In the genomic region with DNA sequence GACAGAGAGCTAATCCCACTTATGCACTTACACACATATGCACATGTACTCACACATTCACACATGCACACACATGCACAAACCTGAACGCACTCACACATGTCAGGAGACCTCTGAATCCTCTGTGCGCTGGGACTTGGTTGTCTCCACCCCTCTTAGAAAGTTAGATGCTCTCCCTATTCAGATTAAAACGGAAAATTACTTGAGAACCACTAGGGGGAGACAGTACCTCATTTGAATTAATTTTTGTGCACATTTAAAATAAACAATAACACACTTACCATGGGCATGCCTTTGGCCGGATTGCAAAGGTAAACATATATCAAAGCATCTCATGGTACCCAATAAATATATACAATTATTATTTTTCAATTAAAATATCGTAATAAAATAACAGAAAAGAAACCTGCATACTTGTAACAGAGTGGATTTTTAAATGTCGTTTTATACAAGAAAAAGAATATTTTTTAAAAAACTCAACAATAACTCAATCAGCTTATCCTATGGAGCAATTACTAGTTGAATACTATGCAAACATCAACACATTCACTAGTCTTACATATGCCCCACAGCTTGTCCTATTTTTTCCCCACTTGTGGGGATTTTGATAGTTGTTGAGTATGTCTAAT, we compare ENCODE assay signal across 8 cellular contexts. TPM values are rescaled to one million over a fixed set of nuclear protein-coding genes. Genes with fewer than 3 reads are reported as not detected.
A peak's percentile ranks its signal among the peaks of the same experiment; 100 is the strongest.
DNase-seq lines count a peak whose midpoint lies in the region; ATAC-seq and TF ChIP-seq lines count a peak whose summit lies in the region.

No MANE protein-coding gene starts in this region.

- H3K36me3 ChIP-seq in naive thymus-derived CD4-positive, alpha-beta T cell (ENCODE audit: control insufficient read depth in 2 of 3, insufficient read depth in 3 of 3, low read length in 3 of 3), result no peaks in the 10 kb centered on the region

- no peak overlapping the region for H3K4me3 Mint-ChIP-seq in MCF 10A (ENCODE audit: unreplicated experiment)
- no peak overlapping the region for H3K4me3 Mint-ChIP-seq in naive thymus-derived CD4-positive, alpha-beta T cell

- H3K4me1 Mint-ChIP-seq in MCF 10A (ENCODE audit: insufficient read depth, unreplicated experiment), result no peaks in the 10 kb centered on the region
- no peaks in the 10 kb centered on the region for H3K4me1 Mint-ChIP-seq in naive thymus-derived CD4-positive, alpha-beta T cell

- no peak overlapping the region for H3K4me3 ChIP-seq in NB4 (ENCODE audit: low read depth, low read length)
- H3K4me3 ChIP-seq in naive thymus-derived CD4-positive, alpha-beta T cell (ENCODE audit: low read length), result no peak overlapping the region

- H3K27me3 ChIP-seq in naive thymus-derived CD4-positive, alpha-beta T cell (ENCODE audit: control insufficient read depth in 2 of 2, insufficient read depth in 2 of 2, low read length in 2 of 2), result no peaks in the 10 kb centered on the region

- peak; percentile 47 for ATAC-seq in naive thymus-derived CD4-positive, alpha-beta T cell
- ATAC-seq in HG02970 (IDR thresholded peaks at IDR 0.05; ENCODE audit: low FRiP score, unreplicated experiment) (no peak), GM21390 (IDR thresholded peaks at IDR 0.05; ENCODE audit: unreplicated experiment) (no peak), GM21576 (IDR thresholded peaks at IDR 0.05; ENCODE audit: unreplicated experiment) (no peak)

- POLR2A ChIA-PET in MCF 10A (lab: Yijun Ruan, JAX), result no interaction called here
- POLR2A ChIA-PET in naive thymus-derived CD4-positive, alpha-beta T cell (lab: Charles Lee), result no interaction called here

- no peaks in the 10 kb centered on the region for H3K4me1 ChIP-seq in naive thymus-derived CD4-positive, alpha-beta T cell (ENCODE audit: control insufficient read depth in 2 of 2, insufficient read depth in 2 of 2, low read length in 2 of 2)

- peaks cover 8% of the 10 kb centered on the region for H3K9me3 Mint-ChIP-seq in MCF 10A (ENCODE audit: unreplicated experiment)
- no peaks in the 10 kb centered on the region for H3K9me3 Mint-ChIP-seq in naive thymus-derived CD4-positive, alpha-beta T cell

- no peak overlapping the region for H3K27ac ChIP-seq in naive thymus-derived CD4-positive, alpha-beta T cell (ENCODE audit: low read depth, low read length)

- intact Hi-C loops in MCF 10A (cut with micrococcal nuclease), result no loop called here
- intact Hi-C loops in naive thymus-derived CD4-positive, alpha-beta T cell (cut with micrococcal nuclease), result loop anchor here in 1 of 2 donors (1.0 to 10.0 kb wide), 3 partner anchors 23 to 849 kb away; no protein-coding TSS in a partner anchor

- H3K36me3 Mint-ChIP-seq in MCF 10A (ENCODE audit: insufficient read depth, unreplicated experiment), result no peaks in the 10 kb centered on the region
- no peaks in the 10 kb centered on the region for H3K36me3 Mint-ChIP-seq in naive thymus-derived CD4-positive, alpha-beta T cell

- BruUV-seq in MCF 10A (replicated peaks; lab: Mats Ljungman, UMichigan), result no TSS peak

- TF ChIP-seq POLR2A in NB4 (IDR thresholded peaks at IDR 0.05; ENCODE audit: extremely low read depth, insufficient read length), result no peak

- H3K27ac Mint-ChIP-seq in MCF 10A (ENCODE audit: low read depth, unreplicated experiment), result no peak overlapping the region
- no peak overlapping the region for H3K27ac Mint-ChIP-seq in naive thymus-derived CD4-positive, alpha-beta T cell

- no peak for TF ChIP-seq CTCF in NB4 (IDR thresholded peaks at IDR 0.05; ENCODE audit: low read depth, low read length)
- TF ChIP-seq CTCF in MCF 10A (IDR thresholded peaks at IDR 0.05; ENCODE audit: unreplicated experiment), result peak; percentile 38

- no peaks in the 10 kb centered on the region for H3K9me3 ChIP-seq in naive thymus-derived CD4-positive, alpha-beta T cell (ENCODE audit: control insufficient read depth in 2 of 3, low read length in 3 of 3)

- no peaks in the 10 kb centered on the region for H3K27me3 Mint-ChIP-seq in MCF 10A (ENCODE audit: insufficient read depth, unreplicated experiment)
- H3K27me3 Mint-ChIP-seq in naive thymus-derived CD4-positive, alpha-beta T cell, result peaks cover 0 to 30% (median 10%) of the 10 kb centered on the region in 5 donors

- CTCF ChIA-PET in MCF 10A (lab: Yijun Ruan, JAX), result interaction anchor here (0.6 to 4.8 kb wide), 30 partner anchors 10 to 482 kb away, joined by 3 to 84 read pairs (median 4); a partner anchor contains a TSS
- CTCF ChIA-PET in naive thymus-derived CD4-positive, alpha-beta T cell (lab: Charles Lee), result no interaction called here

- DNase-seq in NCI-H2029 treated with DMSO at 0.1 percent for 48 hours (lab: John Stamatoyannopoulos, UW) (peak; percentile 17), NCI-H2029 (lab: John Stamatoyannopoulos, UW) (no peak), NB4 (ENCODE audit: low read depth) (peak; percentile 56), MCF 10A (ENCODE audit: unreplicated experiment) (peak; percentile 53)
- peak in 1 of 9 donors; percentile 1 for DNase-seq in naive thymus-derived CD4-positive, alpha-beta T cell

RNA-seq across cellular contexts. Expression of a gene that starts 9.5 kb away (rescaled TPM):
- total RNA-seq in MCF 10A (2022), result not detected in 2 replicates
- 10 to 100 TPM in 1 of 5 experiments, 1 to 10 TPM in 3, under 1 TPM in 1; 0.15 to 20.2 (median 2.5) TPM for total RNA-seq in naive thymus-derived CD4-positive, alpha-beta T cell
- not detected for polyA plus RNA-seq in naive thymus-derived CD4-positive, alpha-beta T cell

RNA-seq across cellular contexts. Expression of a gene that starts 23.0 kb away (rescaled TPM):
- not detected in 2 replicates for total RNA-seq in MCF 10A (2022)
- total RNA-seq in naive thymus-derived CD4-positive, alpha-beta T cell, result 10 to 100 TPM in 1 of 5 experiments, 1 to 10 TPM in 3, not detected in 1; 1.1 to 56.5 (median 5.1) TPM
- under 1 TPM in 1 of 2 donors, not detected in 1; 0.09 TPM for polyA plus RNA-seq in naive thymus-derived CD4-positive, alpha-beta T cell

RNA-seq across cellular contexts. Expression of a gene that starts 59.9 kb away (rescaled TPM):
- total RNA-seq in MCF 10A (2022), result not detected in 2 replicates
- 10 to 100 TPM in 1 of 5 experiments, 1 to 10 TPM in 1, not detected in 3; 4.3 to 36.7 TPM for total RNA-seq in naive thymus-derived CD4-positive, alpha-beta T cell
- under 1 TPM in 1 of 2 donors, not detected in 1; 0.14 TPM for polyA plus RNA-seq in naive thymus-derived CD4-positive, alpha-beta T cell
